18 cellular contexts compared by ENCODE assay signal in genomic region chr4:119218093-119218492, GRCh38.
"Had no signal": no experiment of that assay in that cellular context is flagged by ENCODE, and none has a peak within 500 bp of the region (broad histone marks: within the 10 kb centered on the region; RNA-seq: fewer than 3 reads in every experiment).

No MANE protein-coding gene starts in this region.

- DNase-seq: activated CD4-positive, alpha-beta T cell treated with anti-CD3 and anti-CD28 coated beads, Interleukin-2, amount 50 U/mL, for 4 hours; activated naive CD4-positive, alpha-beta T cell treated with Interleukin-2 at 50 U/mL for 16 hours; activated naive CD8-positive, alpha-beta T cell treated with anti-CD3 and anti-CD28 coated beads for 36 hours; activated T-cell treated with anti-CD3 and anti-CD28 coated beads, Interleukin-2, amount 50 U/mL, for 48 hours; amniotic stem cell; cerebellar nuclear complex; effector CD4-positive, alpha-beta T cell; foreskin fibroblast; naive thymus-derived CD8-positive, alpha-beta T cell; spleen; stimulated activated CD4-positive, alpha-beta T cell treated with anti-CD3 and anti-CD28 coated beads, Interleukin-4, amount 100 ng/mL, for 24 hours; stimulated activated naive CD4-positive, alpha-beta T cell treated with Interleukin-2 at 50 U/mL for 16 hours; T-helper 1 cell; T-helper 9 cell had no signal

- ATAC-seq: naive thymus-derived CD8-positive, alpha-beta T cell; WTC11 had no signal

- H3K4me3 ChIP-seq: lung, spleen had no signal

- H3K27me3 ChIP-seq: spleen had no signal

- H3K27me3 Mint-ChIP-seq: activated naive CD8-positive, alpha-beta T cell treated with anti-CD3 and anti-CD28 coated beads for 36 hours; naive thymus-derived CD8-positive, alpha-beta T cell; progenitor cell of endocrine pancreas had no signal

- H3K27ac ChIP-seq: spleen had no signal

- H3K27ac Mint-ChIP-seq: activated naive CD8-positive, alpha-beta T cell treated with anti-CD3 and anti-CD28 coated beads for 36 hours; mesothelial cell of epicardium; progenitor cell of endocrine pancreas; WTC11 had no signal

- H3K4me3 Mint-ChIP-seq: activated naive CD8-positive, alpha-beta T cell treated with anti-CD3 and anti-CD28 coated beads for 36 hours; mesothelial cell of epicardium; WTC11 had no signal
